1 cellular context compared by ENCODE assay signal in the genomic region with DNA sequence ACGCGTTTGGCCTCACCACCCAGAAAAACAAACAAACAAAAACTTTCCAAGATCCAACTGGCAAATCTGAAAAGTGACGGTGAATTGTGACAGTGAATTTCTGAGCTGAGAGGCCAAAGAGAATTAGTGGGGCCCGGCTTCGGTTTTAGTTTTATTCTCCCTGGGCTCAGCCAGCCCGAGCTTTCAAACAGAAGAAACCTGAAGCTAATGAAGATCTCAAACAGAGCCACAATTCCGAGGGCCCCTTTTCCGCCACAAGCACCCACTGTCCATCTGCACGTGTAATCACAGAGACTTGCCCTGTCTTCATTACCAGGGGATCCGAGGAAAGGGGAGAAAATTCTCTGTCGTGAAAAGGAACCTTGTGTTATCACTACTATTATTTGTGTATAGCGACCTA.
TF ChIP-seq lines count a peak whose summit lies in the region.

No MANE protein-coding gene starts in this region.

TF ChIP-seq in neural cell, 6 proteins besides CTCF, POLR2A, EP300 and RAD21 (continued from another document):
- TF ChIP-seq REST (IDR thresholded peaks at IDR 0.05; ENCODE audit: borderline replicate concordance) (no peak), SMC3 (conservative IDR thresholded peaks at IDR 0.05; ENCODE audit: poor library complexity) (no peak)
